11 cellular contexts compared by ENCODE assay signal in genomic region chr10:102718220-102718619, GRCh38. TPM values are rescaled to one million over a fixed set of nuclear protein-coding genes. Genes with fewer than 3 reads are reported as not detected.
DNase-seq lines count a peak whose midpoint lies in the region; ATAC-seq and TF ChIP-seq lines count a peak whose summit lies in the region.
"Had no signal": no experiment of that assay in that cellular context is flagged by ENCODE, and none has a peak within 500 bp of the region (broad histone marks: within the 10 kb centered on the region; RNA-seq: fewer than 3 reads in every experiment).

No MANE protein-coding gene starts in this region.

- H3K27me3 ChIP-seq in BE2C, result no peaks in the 10 kb centered on the region
- H3K27me3 ChIP-seq in suprapubic skin, result no peaks in the 10 kb centered on the region

- no peak for TF ChIP-seq POLR2A in suprapubic skin (IDR thresholded peaks at IDR 0.05)

- H3K4me3 ChIP-seq in BE2C (ENCODE audit: low read depth, low read length) (no peak overlapping the region), suprapubic skin (no peak overlapping the region)

- peaks cover 65% of the 10 kb centered on the region for H3K4me1 Mint-ChIP-seq in brain

- H3K9me3 ChIP-seq in BE2C, result no peaks in the 10 kb centered on the region
- H3K9me3 ChIP-seq in suprapubic skin, result no peaks in the 10 kb centered on the region

- peak overlapping the region in 4 of 5 experiments; percentile 59 to 84 (median 65) for H3K4me3 Mint-ChIP-seq in brain
- H3K4me3 Mint-ChIP-seq: activated naive CD4-positive, alpha-beta T cell treated with anti-CD3 and anti-CD28 coated beads for 36 hours had no signal

- TF ChIP-seq EP300 in suprapubic skin (IDR thresholded peaks at IDR 0.05), result no peak

- H3K27me3 Mint-ChIP-seq in brain, result peaks cover 13% of the 10 kb centered on the region

- no peaks in the 10 kb centered on the region for H3K9me3 Mint-ChIP-seq in brain
- H3K9me3 Mint-ChIP-seq: activated naive CD4-positive, alpha-beta T cell treated with anti-CD3 and anti-CD28 coated beads for 36 hours had no signal

- WGBS in suprapubic skin, result 53% methylated on average over 3 of the region's 3 CpGs

- TF ChIP-seq CTCF in BE2C (IDR thresholded peaks at IDR 0.05; ENCODE audit: low read depth, low read length) (no peak), brain (conservative IDR thresholded peaks at IDR 0.05) (no peak), suprapubic skin (IDR thresholded peaks at IDR 0.05) (no peak)

- H3K36me3 ChIP-seq in BE2C, result peaks cover 3% of the 10 kb centered on the region; the same call in 1 of the 2 replicates
- H3K36me3 ChIP-seq in suprapubic skin, result no peaks in the 10 kb centered on the region

- peaks cover 11% of the 10 kb centered on the region for H3K36me3 Mint-ChIP-seq in brain

- peaks cover 10% of the 10 kb centered on the region for H3K4me1 ChIP-seq in BE2C
- H3K4me1 ChIP-seq in suprapubic skin, result peaks cover 9% of the 10 kb centered on the region

- peak overlapping the region; percentile 51 to 93 (median 88) for H3K27ac Mint-ChIP-seq in brain
- H3K27ac Mint-ChIP-seq: activated naive CD4-positive, alpha-beta T cell treated with anti-CD3 and anti-CD28 coated beads for 36 hours had no signal

- H3K27ac ChIP-seq in suprapubic skin, result no peak overlapping the region

- in situ Hi-C loops in KBM-7 (cut with MboI; ENCODE audit: low pct_unique_long_range_greater_than_20kb, low sequenced_read_pairs), result no loop called here

- peak; percentile 36 for DNase-seq in BE2C
- DNase-seq in KBM-7, result peak; percentile 74
- peak; percentile 53 for DNase-seq in left lobe of liver (ENCODE audit: low spot score)
- DNase-seq in suprapubic skin (ENCODE audit: low spot score in 2 of 2), result no peak
- DNase-seq in SKM-1 (lab: John Stamatoyannopoulos, UW; ENCODE audit: unreplicated experiment), result no peak
- DNase-seq: activated naive CD4-positive, alpha-beta T cell treated with anti-CD3 and anti-CD28 coated beads for 36 hours; AML-193; NCI-H187 had no signal

- ATAC-seq in left lobe of liver (peak; percentile 7), GM21381 (IDR thresholded peaks at IDR 0.05; ENCODE audit: unreplicated experiment) (no peak), HG03354 (IDR thresholded peaks at IDR 0.05; ENCODE audit: poor library complexity, severe bottlenecking, unreplicated experiment) (no peak)

RNA-seq across cellular contexts. Expression of gene SFXN2, which starts 3.8 kb away (rescaled TPM):
- 4.8 TPM for polyA plus RNA-seq in BE2C (2012; ENCODE audit: insufficient read depth, insufficient read length, low read depth)
- 5.7 TPM for polyA plus RNA-seq in brain (ENCODE audit: insufficient read depth, low read depth, low replicate concordance)
- total RNA-seq in left lobe of liver (25.5 TPM), suprapubic skin (1 to 10 TPM; 1.9 to 5.6 (median 3.1) TPM)

RNA-seq across cellular contexts. Expression of gene ARL3, which starts 4.0 kb away (rescaled TPM):
- 17.9 TPM for polyA plus RNA-seq in BE2C (2012; ENCODE audit: insufficient read depth, insufficient read length, low read depth)
- 33.2 TPM for polyA plus RNA-seq in brain (ENCODE audit: insufficient read depth, low read depth, low replicate concordance)
- total RNA-seq in left lobe of liver, result 2.5 TPM
- total RNA-seq in suprapubic skin, result 1 to 10 TPM; 3.4 to 6.0 (median 3.8) TPM

RNA-seq across cellular contexts. Expression of gene WBP1L, which starts 25.5 kb away (rescaled TPM):
- polyA plus RNA-seq in BE2C (2012; ENCODE audit: insufficient read depth, insufficient read length, low read depth), result 13.1 TPM
- polyA plus RNA-seq in brain (ENCODE audit: insufficient read depth, low read depth, low replicate concordance), result 23.8 TPM
- 33.0 TPM for total RNA-seq in left lobe of liver
- 100 to 1,000 TPM; 103 to 166 (median 125) TPM for total RNA-seq in suprapubic skin

Comparison
In these comparisons a context has a peak if more than half of its experiments do, and no peak if none do; other contexts are left out.
1. DNase-seq: peak in BE2C (single experiment), KBM-7 (single experiment) and left lobe of liver (single experiment); none in suprapubic skin (0 of 2) and SKM-1 (single experiment).